ENCODE assay signal across 25 cellular contexts in genomic region chr10:119419931-119420330, GRCh38.
DNase-seq lines count a peak whose midpoint lies in the region; ATAC-seq, FAIRE-seq and TF ChIP-seq lines count a peak whose summit lies in the region.
"Had no signal": no experiment of that assay in that cellular context is flagged by ENCODE, and none has a peak within 500 bp of the region (broad histone marks: within the 10 kb centered on the region; RNA-seq: fewer than 3 reads in every experiment).

No MANE protein-coding gene starts in this region.

- H3K4me1 ChIP-seq in left ventricle myocardium inferior (peaks cover 52% of the 10 kb centered on the region), heart left ventricle (peaks cover 0 to 60% (median 35%) of the 10 kb centered on the region in 12 donors), A549 (no peaks in the 10 kb centered on the region), K562 (replicated peaks in 1 of 2; ENCODE audit: control insufficient read depth in 2 of 2, insufficient read depth in 2 of 2, low read length in 2 of 2) (no peaks in the 10 kb centered on the region)

- H3K9ac ChIP-seq in K562 (ENCODE audit: insufficient read depth in 1 of 2, low read depth in 2 of 2, low read length in 2 of 2), result no peak overlapping the region
- H3K9ac ChIP-seq: BLaER1 had no signal

- TF ChIP-seq POLR2A in heart left ventricle (IDR thresholded peaks at IDR 0.05), result no peak
- no peak for TF ChIP-seq POLR2A in A549 (IDR thresholded peaks at IDR 0.05; ENCODE audit: low read length)
- no peak for TF ChIP-seq POLR2A in K562 (conservative IDR thresholded peaks at IDR 0.05)

- FAIRE-seq in A549 (lab: Jason Lieb, UNC) (no peak), K562 (lab: Jason Lieb, UNC) (no peak)
- FAIRE-seq: GM12878, GM12892, GM18507 had no signal

- TF ChIP-seq RAD21 in A549 (conservative IDR thresholded peaks at IDR 0.05 in 1 of 2, IDR thresholded peaks at IDR 0.05 in 1 of 2), result no peak
- TF ChIP-seq RAD21 in K562 (CRISPR knock-in tag; conservative IDR thresholded peaks at IDR 0.05 in 1 of 2, IDR thresholded peaks at IDR 0.05 in 1 of 2), result no peak

- H3K4me3 ChIP-seq in left ventricle myocardium inferior (no peak overlapping the region), heart left ventricle (no peak overlapping the region), A549 (no peak overlapping the region), K562 (no peak overlapping the region)
- H3K4me3 ChIP-seq: BLaER1, GM12878 had no signal

- H3K9me1 ChIP-seq in K562 (ENCODE audit: control insufficient read depth, insufficient read depth, low read length), result no peaks in the 10 kb centered on the region

- H3K4me2 ChIP-seq in A549 (no peak overlapping the region), K562 (ENCODE audit: insufficient read depth, low read length) (no peak overlapping the region)
- H3K4me2 ChIP-seq: BLaER1 had no signal

- no peak overlapping the region for H2AFZ ChIP-seq in K562 (ENCODE audit: low read depth, low read length)

- no peaks in the 10 kb centered on the region for H3K79me2 ChIP-seq in K562 (ENCODE audit: control insufficient read depth, insufficient read depth, low read length)

- TF ChIP-seq CTCF in left ventricle myocardium inferior (IDR thresholded peaks at IDR 0.05; ENCODE audit: borderline replicate concordance) (no peak), heart left ventricle (IDR thresholded peaks at IDR 0.05) (no peak), A549 (IDR thresholded peaks at IDR 0.05) (no peak), K562 (IDR thresholded peaks at IDR 0.05 in 2 of 3, conservative IDR thresholded peaks at IDR 0.05 in 1 of 3; ENCODE audit: insufficient read depth in 2 of 3, low read depth in 1 of 3, low read length in 3 of 3) (no peak)

- CTCF ChIA-PET in A549 (lab: Yijun Ruan, JAX), result interaction anchor here (0.7 to 11.0 kb wide), 6 partner anchors 10 to 218 kb away, joined by 4 to 283 read pairs (median 13); partner anchors contain the start of gene GRK5
- CTCF ChIA-PET in K562 (lab: Yijun Ruan, JAX; ENCODE audit: low intra/inter-chr PET ratio), result no interaction called here

- 0 out of 2 replicates have a peak, but pooled peaks cover 5% of the 10 kb centered on the region for H4K20me1 ChIP-seq in K562 (replicated peaks; ENCODE audit: control insufficient read depth, insufficient read depth, low read length)
- H4K20me1 ChIP-seq: BLaER1 had no signal

- WGBS in heart left ventricle, 4 donors, result 91 to 100% (median 98%) methylated on average over 2 of the region's 2 CpGs
- 61% methylated on average over 2 of the region's 2 CpGs for WGBS in A549 (ENCODE audit: missing lambda C conversion rate)
- WGBS in K562 (ENCODE audit: insufficient coverage, low coverage, missing lambda C conversion rate), result 11% methylated on average over 2 of the region's 2 CpGs

- TF ChIP-seq EP300 in A549 (IDR thresholded peaks at IDR 0.05) (no peak), K562 (IDR thresholded peaks at IDR 0.05; ENCODE audit: low read length) (no peak)

- POLR2A ChIA-PET in A549 (lab: Yijun Ruan, JAX) (no interaction called here), K562 (lab: Yijun Ruan, JAX) (no interaction called here)

- H3K27ac ChIP-seq in left ventricle myocardium inferior (replicated peaks) (peak overlapping the region; percentile 89), heart left ventricle (peak overlapping the region in 1 of 12 donors; percentile 28), A549 (no peak overlapping the region), K562 (ENCODE audit: extremely low read depth, low read depth, low read length) (no peak overlapping the region)
- H3K27ac ChIP-seq: 22Rv1, BLaER1 had no signal

- H3K36me3 ChIP-seq in left ventricle myocardium inferior (peaks cover 24% of the 10 kb centered on the region), heart left ventricle (peaks cover 0 to 23% (median 8%) of the 10 kb centered on the region in 9 donors), K562 (ENCODE audit: control insufficient read depth, insufficient read depth, low read length) (no peaks in the 10 kb centered on the region)
- H3K36me3 ChIP-seq: BE2C, BLaER1 had no signal

- no peak for DNase-seq in left ventricle myocardium inferior
- no peak for DNase-seq in heart left ventricle
- DNase-seq in A549 (ENCODE audit: low read depth in 1 of 2, low spot score in 1 of 2), result no peak
- no peak for DNase-seq in K562 (ENCODE audit: extremely low read depth in 1 of 4, low spot score in 3 of 4)
- DNase-seq in NCI-H1417 (lab: John Stamatoyannopoulos, UW), result no peak
- DNase-seq: ACHN; BE2C; C1 segment of cervical spinal cord; CD4-positive, alpha-beta memory T cell; CD4-positive, CD25-positive, alpha-beta regulatory T cell; CD8-positive, alpha-beta memory T cell; COR-L47; DMS 273 treated with DMSO at 0.1 percent for 48 hours; DMS153; DMS53; DMS79; DND-41; EL; GDM1 had no signal

- ATAC-seq in heart left ventricle (no peak), A549 (no peak), K562 (no peak), GM19395 (IDR thresholded peaks at IDR 0.05; ENCODE audit: unreplicated experiment) (no peak)
- ATAC-seq: GM12878 had no signal

- intact Hi-C loops in left ventricle myocardium inferior (cut with micrococcal nuclease) (loop anchor here (5.0 kb wide), 1 partner anchor 218 kb away; no protein-coding TSS in a partner anchor), heart left ventricle (cut with DNase I) (loop anchor here in 4 of 10 donors (5.0 to 10.0 kb wide), 5 partner anchors 65 to 215 kb away; partner anchors contain the start of gene GRK5 (in 2 of the 4)), K562 (cut with micrococcal nuclease) (loop anchor here (5.0 kb wide), 1 partner anchor 128 kb away; no protein-coding TSS in a partner anchor)

- no peaks in the 10 kb centered on the region for H3K9me3 ChIP-seq in left ventricle myocardium inferior (replicated peaks)
- no peaks in the 10 kb centered on the region for H3K9me3 ChIP-seq in heart left ventricle
- H3K9me3 ChIP-seq in A549, result no peaks in the 10 kb centered on the region
- H3K9me3 ChIP-seq in K562 (replicated peaks; ENCODE audit: control insufficient read depth, insufficient read depth, low read depth, low read length), result no peaks in the 10 kb centered on the region
- H3K9me3 ChIP-seq: BE2C, BLaER1 had no signal

- H3K27me3 ChIP-seq in left ventricle myocardium inferior (ENCODE audit: low read depth) (no peaks in the 10 kb centered on the region), heart left ventricle (no peaks in the 10 kb centered on the region), K562 (ENCODE audit: control insufficient read depth in 2 of 2, insufficient read depth in 2 of 2, low read length in 2 of 2) (peaks cover 0 to 38% of the 10 kb centered on the region in 2 experiments; a peak in 3 of 5 replicates)
- H3K27me3 ChIP-seq: BE2C had no signal

- in situ Hi-C loops in K562 (cut with MboI), result loop anchor here (5.0 kb wide), 1 partner anchor 218 kb away; no protein-coding TSS in a partner anchor

- BruUV-seq in K562 (replicated peaks; lab: Mats Ljungman, UMichigan), result no TSS peak

TF ChIP-seq in A549, 52 proteins besides CTCF, POLR2A, EP300 and RAD21:
- TF ChIP-seq MAX (IDR thresholded peaks at IDR 0.05) (no peak), KDM1A (IDR thresholded peaks at IDR 0.05; ENCODE audit: low read depth) (0 out of 2 replicates have a peak, but pooled peaks have one; percentile 44)
TF ChIP-seq in A549: peak in this region for 1.

TF ChIP-seq in K562, 482 proteins besides CTCF, POLR2A, EP300 and RAD21:
- no peak for TF ChIP-seq RFX7 (CRISPR knock-in tag; IDR thresholded peaks at IDR 0.05)
- no peak for TF ChIP-seq ZNF41 (CRISPR knock-in tag; conservative IDR thresholded peaks at IDR 0.05)
- no peak for TF ChIP-seq POU5F1 (IDR thresholded peaks at IDR 0.05; ENCODE audit: borderline replicate concordance, low read depth, low read length, partially characterized antibody)
- no peak for TF ChIP-seq KLF16 (IDR thresholded peaks at IDR 0.05)
- peak; percentile 86 for TF ChIP-seq RBM25 (IDR thresholded peaks at IDR 0.05; ENCODE audit: low read depth, low read length, severe bottlenecking)
- peak in 1 of 2 experiments; percentile 10; a peak in 1 of 4 replicates for TF ChIP-seq KDM1A (IDR thresholded peaks at IDR 0.05)
